8 cellular contexts compared by ENCODE assay signal in genomic region chr19:13023666-13024065, GRCh38. TPM values are rescaled to one million over a fixed set of nuclear protein-coding genes. Genes with fewer than 3 reads are reported as not detected.
DNase-seq lines count a peak whose midpoint lies in the region; ATAC-seq and TF ChIP-seq lines count a peak whose summit lies in the region.

No MANE protein-coding gene starts in this region.

- peak overlapping the region in 1 of 2 donors; percentile 60 for H3K9ac ChIP-seq in duodenal mucosa (ENCODE audit: low read depth in 1 of 2, low read length in 2 of 2)

- no peak for TF ChIP-seq EP300 in sigmoid colon (IDR thresholded peaks at IDR 0.05)

- no peak for ATAC-seq in HG03521 (IDR thresholded peaks at IDR 0.05; ENCODE audit: unreplicated experiment)

- H3K27ac ChIP-seq in duodenal mucosa (ENCODE audit: low read depth, low read length) (no peak overlapping the region), sigmoid colon (peak overlapping the region; percentile 91 to 98 (median 95))

- DNase-seq in ELR (ENCODE audit: low read depth), result peak; percentile 40
- DNase-seq in NCI-H446 treated with DMSO at 0.1 percent for 48 hours (lab: John Stamatoyannopoulos, UW), result peak; percentile 54
- no peak for DNase-seq in sigmoid colon
- DNase-seq in GM10266 (ENCODE audit: extremely low spot score), result no peak
- DNase-seq in AG08395 (ENCODE audit: low spot score), result no peak
- DNase-seq in middle frontal gyrus (ENCODE audit: extremely low spot score, low spot score), result no peak

- H3K9me3 ChIP-seq in duodenal mucosa (ENCODE audit: control insufficient read depth in 1 of 2, low read length in 2 of 2) (no peaks in the 10 kb centered on the region), sigmoid colon (no peaks in the 10 kb centered on the region)

- H3K27me3 ChIP-seq in duodenal mucosa (ENCODE audit: control insufficient read depth in 1 of 2, insufficient read depth in 2 of 2, low read length in 2 of 2) (no peaks in the 10 kb centered on the region), sigmoid colon (no peaks in the 10 kb centered on the region)

- H3K36me3 ChIP-seq in duodenal mucosa (ENCODE audit: control insufficient read depth in 1 of 2, insufficient read depth in 2 of 2, low read length in 2 of 2) (peaks cover 0 to 7% of the 10 kb centered on the region in 2 donors), sigmoid colon (no peaks in the 10 kb centered on the region)

- intact Hi-C loops in sigmoid colon (cut with DNase I), result loop anchor here (2.0 to 10.0 kb wide), 2 partner anchors 17 to 821 kb away; no protein-coding TSS in a partner anchor

- TF ChIP-seq POLR2A in sigmoid colon (IDR thresholded peaks at IDR 0.05), result no peak

- peaks cover 54 to 56% of the 10 kb centered on the region in 2 donors for H3K4me1 ChIP-seq in duodenal mucosa (ENCODE audit: control insufficient read depth in 1 of 2, insufficient read depth in 2 of 2, low read length in 2 of 2)
- H3K4me1 ChIP-seq in sigmoid colon, result peaks cover 0 to 97% (median 89%) of the 10 kb centered on the region in 4 donors

- TF ChIP-seq CTCF in sigmoid colon (IDR thresholded peaks at IDR 0.05), result no peak
- no peak for TF ChIP-seq CTCF in GM10266 (IDR thresholded peaks at IDR 0.05; ENCODE audit: control insufficient read depth, insufficient read depth, low read depth, missing control alignments)

- 1 to 10% methylated on average over 8 of the region's 8 CpGs for WGBS in sigmoid colon, 2 donors

- H3K4me3 ChIP-seq in duodenal mucosa (ENCODE audit: low read depth in 1 of 2, low read length in 2 of 2) (peak overlapping the region; percentile 63 to 72), sigmoid colon (peak overlapping the region; percentile 31 to 49 (median 41))

RNA-seq across cellular contexts. Expression of gene NFIX, which starts 28.4 kb away (rescaled TPM):
- 100 to 1,000 TPM in 1 of 4 donors, 10 to 100 TPM in 3; 44.1 to 104 (median 58.5) TPM for total RNA-seq in sigmoid colon
- 10 to 100 TPM; 10.6 to 28.2 (median 22.2) TPM for polyA plus RNA-seq in sigmoid colon

RNA-seq across cellular contexts. Expression of gene DAND5, which starts 54.3 kb away (rescaled TPM):
- total RNA-seq in sigmoid colon, result 1 to 10 TPM; 1.2 to 2.0 (median 1.7) TPM
- under 1 TPM in 1 of 3 donors, not detected in 2; 0.13 TPM for polyA plus RNA-seq in sigmoid colon

Comparison
In these comparisons a context has a peak if more than half of its experiments do, and no peak if none do; other contexts are left out.
1. DNase-seq: peak in ELR (single experiment) and NCI-H446 treated with DMSO at 0.1 percent for 48 hours (single experiment); none in sigmoid colon (single experiment), GM10266 (single experiment), AG08395 (single experiment) and middle frontal gyrus (single experiment).